In genomic region chr1:175434268-175434860, GRCh38 we compare ENCODE assay signal across 1 cellular context.
TF ChIP-seq lines count a peak whose summit lies in the region.

No MANE protein-coding gene starts in this region.

TF ChIP-seq in K562, 482 proteins besides CTCF, POLR2A, EP300 and RAD21 (continued from another document):
- TF ChIP-seq ZFP91 (CRISPR knock-in tag; IDR thresholded peaks at IDR 0.05) = no peak
- TF ChIP-seq ZNF695 (CRISPR knock-in tag; IDR thresholded peaks at IDR 0.05) = no peak
- TF ChIP-seq YY1 (IDR thresholded peaks at IDR 0.05; ENCODE audit: borderline replicate concordance in 1 of 3, control insufficient read depth in 1 of 3, extremely low read depth in 1 of 3, insufficient read depth in 3 of 3, insufficient read length in 1 of 3, insufficient replicate concordance in 2 of 3, low read depth in 1 of 3, low read length in 2 of 3) = peak in 1 of 3 experiments; percentile 71
- peak; percentile 95 for TF ChIP-seq RB1 (IDR thresholded peaks at IDR 0.05; ENCODE audit: low read depth)
- TF ChIP-seq RNF2 (IDR thresholded peaks at IDR 0.05) = no peak
- no peak for TF ChIP-seq MEIS2 (IDR thresholded peaks at IDR 0.05; ENCODE audit: partially characterized antibody)
- 0 out of 2 replicates have a peak, but pooled peaks have one; percentile 11 for TF ChIP-seq BHLHE40 (IDR thresholded peaks at IDR 0.05; ENCODE audit: low read length)
- TF ChIP-seq ZNF398 (CRISPR knock-in tag; IDR thresholded peaks at IDR 0.05) = no peak
- TF ChIP-seq GATA2 (CRISPR knock-in tag; IDR thresholded peaks at IDR 0.05) = no peak
- TF ChIP-seq NCOA6 (IDR thresholded peaks at IDR 0.05) = no peak
- 0 out of 2 replicates have a peak, but pooled peaks have one; percentile 18 for TF ChIP-seq KLF16 (IDR thresholded peaks at IDR 0.05)
- no peak for TF ChIP-seq RFX5 (IDR thresholded peaks at IDR 0.05; ENCODE audit: low read depth, low read length)
- TF ChIP-seq BRF1 (IDR thresholded peaks at IDR 0.05; ENCODE audit: borderline replicate concordance, extremely low read depth, insufficient read length) = no peak
- TF ChIP-seq HEY1 (CRISPR knock-in tag; IDR thresholded peaks at IDR 0.05; ENCODE audit: borderline replicate concordance) = no peak
- TF ChIP-seq CREB3 (tag; conservative IDR thresholded peaks at IDR 0.05; ENCODE audit: low read depth) = no peak
- no peak for TF ChIP-seq ARHGAP35 (IDR thresholded peaks at IDR 0.05; ENCODE audit: partially characterized antibody)
- no peak for TF ChIP-seq TSC22D4 (tag; IDR thresholded peaks at IDR 0.05)
- TF ChIP-seq ZNF316 (IDR thresholded peaks at IDR 0.05) = no peak
- TF ChIP-seq ZNF740 (CRISPR knock-in tag; IDR thresholded peaks at IDR 0.05) = no peak
- no peak for TF ChIP-seq ZNF740 (tag; IDR thresholded peaks at IDR 0.05)
- TF ChIP-seq COPS2 (conservative IDR thresholded peaks at IDR 0.05) = no peak
- peak; percentile 81 for TF ChIP-seq SMC3 (conservative IDR thresholded peaks at IDR 0.05; ENCODE audit: insufficient read depth, low read depth, low read length)
- TF ChIP-seq E2F3 (CRISPR knock-in tag; IDR thresholded peaks at IDR 0.05) = peak; percentile 76; the same call in 1 of the 2 replicates
- TF ChIP-seq SRSF3 (IDR thresholded peaks at IDR 0.05; ENCODE audit: insufficient read depth, low read length) = no peak
TF ChIP-seq in K562: peak in this region for 7.
